9 cellular contexts compared by ENCODE assay signal in the genomic region with DNA sequence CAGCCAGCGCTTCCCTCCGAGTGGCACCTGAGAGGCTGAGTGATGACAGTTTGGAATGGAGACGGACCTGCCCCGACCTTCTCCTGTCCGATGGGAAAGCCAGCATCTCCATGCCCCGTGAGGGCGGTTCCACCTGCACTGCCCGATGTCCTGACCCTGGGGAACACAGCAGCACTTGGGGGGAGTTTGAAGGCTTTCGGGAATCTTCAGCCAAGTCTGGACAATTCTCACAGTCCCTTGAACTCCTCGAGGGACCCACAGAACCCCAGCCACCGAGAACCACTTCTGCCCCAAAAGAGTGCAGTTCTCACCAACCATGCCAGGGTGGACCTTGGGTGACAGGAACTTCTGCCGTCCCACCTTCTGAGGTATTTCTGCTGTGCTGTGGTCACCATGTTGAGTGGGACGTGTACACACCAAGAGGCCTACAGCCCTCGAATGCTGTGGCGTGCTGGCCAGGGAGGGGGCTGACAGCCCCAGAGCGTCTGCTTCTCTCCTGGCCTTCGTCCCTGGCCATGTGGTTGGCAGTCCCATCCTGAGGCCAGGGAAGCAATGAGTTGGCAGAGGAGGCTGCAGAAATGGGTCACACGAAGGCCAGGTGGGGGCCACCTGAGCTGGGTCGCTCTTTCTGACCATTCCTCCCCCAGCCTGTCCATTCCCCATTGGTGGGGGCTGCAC. TPM values are rescaled to one million over a fixed set of nuclear protein-coding genes. Genes with fewer than 3 reads are reported as not detected.
DNase-seq lines count a peak whose midpoint lies in the region; ATAC-seq and TF ChIP-seq lines count a peak whose summit lies in the region.
"Had no signal": no experiment of that assay in that cellular context is flagged by ENCODE, and none has a peak within 500 bp of the region (broad histone marks: within the 10 kb centered on the region; RNA-seq: fewer than 3 reads in every experiment).

No MANE protein-coding gene starts in this region.

- no peaks in the 10 kb centered on the region for H3K36me3 Mint-ChIP-seq in activated naive CD4-positive, alpha-beta T cell treated with anti-CD3 and anti-CD28 coated beads, Interleukin-2, amount 50 U/mL, for 24 hours

- intact Hi-C loops in breast epithelium (cut with DNase I; ENCODE audit: low total_unique reads) = no loop called here
- intact Hi-C loops in uterus (cut with DNase I; ENCODE audit: low total_unique reads) = no loop called here

- TF ChIP-seq POLR2A in breast epithelium (IDR thresholded peaks at IDR 0.05) (no peak), uterus (IDR thresholded peaks at IDR 0.05) (no peak)

- H3K4me3 ChIP-seq in breast epithelium (peak overlapping the region; percentile 61 to 81 (median 73)), mesodermal cell (ENCODE audit: extremely low read depth, insufficient read depth, low read length, poor library complexity, severe bottlenecking) (peak overlapping the region; percentile 68), uterus (peak overlapping the region; percentile 47 to 57)

- no peak overlapping the region for H3K27ac Mint-ChIP-seq in activated naive CD4-positive, alpha-beta T cell treated with anti-CD3 and anti-CD28 coated beads, Interleukin-2, amount 50 U/mL, for 24 hours

- H3K27ac ChIP-seq in breast epithelium = peak overlapping the region; percentile 81 to 84
- H3K27ac ChIP-seq in mesodermal cell (ENCODE audit: low read depth, low read length, severe bottlenecking) = no peak overlapping the region
- H3K27ac ChIP-seq in uterus = no peak overlapping the region

- ATAC-seq in GM18520 (IDR thresholded peaks at IDR 0.05; ENCODE audit: unreplicated experiment) = no peak

- peak overlapping the region; percentile 74 for H3K4me3 Mint-ChIP-seq in activated naive CD4-positive, alpha-beta T cell treated with anti-CD3 and anti-CD28 coated beads, Interleukin-2, amount 50 U/mL, for 24 hours

- no peaks in the 10 kb centered on the region for H3K9me3 Mint-ChIP-seq in activated naive CD4-positive, alpha-beta T cell treated with anti-CD3 and anti-CD28 coated beads, Interleukin-2, amount 50 U/mL, for 24 hours

- TF ChIP-seq CTCF in breast epithelium (IDR thresholded peaks at IDR 0.05) = no peak
- TF ChIP-seq CTCF in uterus (IDR thresholded peaks at IDR 0.05) = no peak

- no peak for DNase-seq in activated naive CD4-positive, alpha-beta T cell treated with Interleukin-2 at 50 U/mL for 16 hours
- DNase-seq in breast epithelium (ENCODE audit: low spot score in 2 of 2) = no peak
- DNase-seq in uterus = no peak
- no peak for DNase-seq in EL
- DNase-seq in NCI-H146 (lab: John Stamatoyannopoulos, UW) = no peak
- DNase-seq: DMS79 had no signal

- H3K27me3 ChIP-seq in breast epithelium = no peaks in the 10 kb centered on the region
- no peaks in the 10 kb centered on the region for H3K27me3 ChIP-seq in uterus

- H3K4me1 Mint-ChIP-seq in activated naive CD4-positive, alpha-beta T cell treated with anti-CD3 and anti-CD28 coated beads, Interleukin-2, amount 50 U/mL, for 24 hours = peaks cover 8% of the 10 kb centered on the region

- H3K4me1 ChIP-seq in breast epithelium (peaks cover 0 to 8% of the 10 kb centered on the region in 2 donors), mesodermal cell (ENCODE audit: control insufficient read depth, insufficient read depth, low read length, poor library complexity, severe bottlenecking) (peaks cover 5% of the 10 kb centered on the region), uterus (no peaks in the 10 kb centered on the region)

- H3K27me3 Mint-ChIP-seq in activated naive CD4-positive, alpha-beta T cell treated with anti-CD3 and anti-CD28 coated beads, Interleukin-2, amount 50 U/mL, for 24 hours = no peaks in the 10 kb centered on the region

- no peaks in the 10 kb centered on the region for H3K9me3 ChIP-seq in breast epithelium
- no peaks in the 10 kb centered on the region for H3K9me3 ChIP-seq in mesodermal cell (ENCODE audit: control insufficient read depth, low read length)
- no peaks in the 10 kb centered on the region for H3K9me3 ChIP-seq in uterus

- 79 to 86% methylated on average over 15 to 16 of the region's 19 CpGs for WGBS in mesodermal cell (ENCODE audit: insufficient coverage in 2 of 2), 2 experiments

- H3K36me3 ChIP-seq in breast epithelium (no peaks in the 10 kb centered on the region), mesodermal cell (ENCODE audit: control insufficient read depth, insufficient read depth, low read length) (peaks cover 4% of the 10 kb centered on the region), uterus (no peaks in the 10 kb centered on the region)

RNA-seq across cellular contexts. Expression of gene CLBA1, which starts 1.0 kb away (rescaled TPM):
- total RNA-seq in breast epithelium (10 to 100 TPM in 1 of 3 donors, 1 to 10 TPM in 2; 4.5 to 17.0 (median 8.8) TPM), uterus (10 to 100 TPM in 2 of 4 donors, 1 to 10 TPM in 1, not detected in 1; 1.3 to 11.1 (median 10.1) TPM)
- 7.3 TPM for polyA plus RNA-seq in mesodermal cell (2013, experiment 1 of 2)
- polyA plus RNA-seq in mesodermal cell (2013, experiment 2 of 2) = 6.4 TPM

RNA-seq across cellular contexts. Expression of gene AHNAK2, which starts 8.5 kb away (rescaled TPM):
- total RNA-seq in breast epithelium (10 to 100 TPM; 15.1 to 46.7 (median 19.3) TPM), uterus (100 to 1,000 TPM in 1 of 4 donors, 10 to 100 TPM in 3; 44.9 to 175 (median 71.7) TPM)
- 5.0 TPM for polyA plus RNA-seq in mesodermal cell (2013, experiment 1 of 2)
- 4.9 TPM for polyA plus RNA-seq in mesodermal cell (2013, experiment 2 of 2)

RNA-seq across cellular contexts. Expression of gene CDCA4, which starts 34.3 kb away (rescaled TPM):
- total RNA-seq in breast epithelium = 10 to 100 TPM in 2 of 3 donors, 1 to 10 TPM in 1; 5.1 to 10.4 (median 10.2) TPM
- polyA plus RNA-seq in mesodermal cell (2013, experiment 1 of 2) = 33.1 TPM
- 29.9 TPM for polyA plus RNA-seq in mesodermal cell (2013, experiment 2 of 2)
- total RNA-seq in uterus = 10 to 100 TPM in 2 of 4 donors, 1 to 10 TPM in 2; 2.3 to 43.3 (median 10.3) TPM

Comparison
In these comparisons a context has a peak if more than half of its experiments do, and no peak if none do; other contexts are left out.
1. H3K27ac ChIP-seq: peak in breast epithelium (2 of 2); none in mesodermal cell (single experiment) and uterus (0 of 2).
2. Peak in every context shown above with its lines, with median percentiles within 50 percentile points of each other: H3K4me3 ChIP-seq.